ENCODE assay signal across 11 cellular contexts in genomic region chr2:207226671-207227061, GRCh38.
DNase-seq lines count a peak whose midpoint lies in the region; ATAC-seq, FAIRE-seq and TF ChIP-seq lines count a peak whose summit lies in the region.
"Had no signal": no experiment of that assay in that cellular context is flagged by ENCODE, and none has a peak within 500 bp of the region (broad histone marks: within the 10 kb centered on the region; RNA-seq: fewer than 3 reads in every experiment).

No MANE protein-coding gene starts in this region.

- FAIRE-seq in small intestine (lab: Jason Lieb, UNC) = no peak
- FAIRE-seq: H54 had no signal

- H3K9ac ChIP-seq in iPS-20b (ENCODE audit: low read depth, low read length) = peak overlapping the region; percentile 8; the same call in 1 of the 2 replicates

- H3K27ac ChIP-seq in RWPE2 (ENCODE audit: poor library complexity, severe bottlenecking) (peak overlapping the region; percentile 18), iPS-20b (ENCODE audit: low read length) (no peak overlapping the region), small intestine (ENCODE audit: low read depth in 1 of 2, low read length in 1 of 2) (no peak overlapping the region), esophagus squamous epithelium (peak overlapping the region in 2 of 4 donors; percentile 26 to 52)

- no peak for DNase-seq in RWPE2 (ENCODE audit: low spot score)
- DNase-seq in small intestine = peak; percentile 12
- DNase-seq in esophagus squamous epithelium (lab: John Stamatoyannopoulos, UW) = no peak
- DNase-seq in AG08395 (ENCODE audit: low spot score) = no peak
- DNase-seq in nucleus accumbens (lab: John Stamatoyannopoulos, UW) = no peak
- DNase-seq: activated CD8-positive, alpha-beta T cell treated with anti-CD3 and anti-CD28 coated beads for 36 hours; CD4-positive, alpha-beta memory T cell had no signal

- no peak for TF ChIP-seq CTCF in RWPE2 (IDR thresholded peaks at IDR 0.05; ENCODE audit: poor library complexity, severe bottlenecking)
- no peak for TF ChIP-seq CTCF in esophagus squamous epithelium (IDR thresholded peaks at IDR 0.05)

- peaks cover 19% of the 10 kb centered on the region for H3K4me1 ChIP-seq in RWPE2 (ENCODE audit: insufficient read depth, poor library complexity, severe bottlenecking)
- H3K4me1 ChIP-seq in iPS-20b (ENCODE audit: insufficient read depth, low read length) = peaks cover 39% of the 10 kb centered on the region
- peaks cover 0 to 4% of the 10 kb centered on the region in 2 donors for H3K4me1 ChIP-seq in small intestine (ENCODE audit: control insufficient read depth in 2 of 2, insufficient read depth in 1 of 2, low read depth in 1 of 2, low read length in 1 of 2)
- H3K4me1 ChIP-seq in esophagus squamous epithelium = peaks cover 0 to 26% (median 0%) of the 10 kb centered on the region in 3 donors

- ATAC-seq in GM18867 (IDR thresholded peaks at IDR 0.05; ENCODE audit: unreplicated experiment) (peak; percentile 48), RWPE2 (ENCODE audit: low read depth) (no peak), HG03378 (IDR thresholded peaks at IDR 0.05; ENCODE audit: unreplicated experiment) (no peak)
- ATAC-seq: activated CD8-positive, alpha-beta T cell treated with anti-CD3 and anti-CD28 coated beads for 36 hours had no signal

- H3K4me3 ChIP-seq in RWPE2 (ENCODE audit: severe bottlenecking) (no peak overlapping the region), iPS-20b (ENCODE audit: low read length) (peak overlapping the region; percentile 27; the same call in 1 of the 2 replicates), small intestine (ENCODE audit: low read depth in 1 of 2, low read length in 2 of 2) (no peak overlapping the region), esophagus squamous epithelium (peak overlapping the region in 1 of 4 donors; percentile 44)

- H3K36me3 ChIP-seq in RWPE2 (ENCODE audit: low read depth) (no peaks in the 10 kb centered on the region), iPS-20b (ENCODE audit: insufficient read depth, low read depth, low read length) (no peaks in the 10 kb centered on the region), small intestine (ENCODE audit: control insufficient read depth in 2 of 2, insufficient read depth in 2 of 2, low read length in 2 of 2) (no peaks in the 10 kb centered on the region), esophagus squamous epithelium (no peaks in the 10 kb centered on the region)

- no peaks in the 10 kb centered on the region for H3K9me3 ChIP-seq in RWPE2 (ENCODE audit: severe bottlenecking)
- no peaks in the 10 kb centered on the region for H3K9me3 ChIP-seq in iPS-20b (ENCODE audit: insufficient read depth, low read depth, low read length)
- no peaks in the 10 kb centered on the region for H3K9me3 ChIP-seq in small intestine (ENCODE audit: control insufficient read depth, low read depth)
- H3K9me3 ChIP-seq in esophagus squamous epithelium = no peaks in the 10 kb centered on the region

- no peak for TF ChIP-seq POLR2A in esophagus squamous epithelium (IDR thresholded peaks at IDR 0.05)

- intact Hi-C loops in esophagus squamous epithelium (cut with DNase I) = no loop called here

- WGBS in small intestine, 3 donors = 27 to 49% (median 38%) methylated on average over 4 of the region's 4 CpGs
- WGBS in esophagus squamous epithelium, 2 donors = 74 to 84% methylated on average over 3 to 4 of the region's 4 CpGs

- H3K27me3 ChIP-seq in RWPE2 (ENCODE audit: insufficient read depth, poor library complexity, severe bottlenecking) (no peaks in the 10 kb centered on the region), iPS-20b (ENCODE audit: insufficient read depth, low read length) (0 out of 2 replicates have a peak, but pooled peaks cover 4% of the 10 kb centered on the region), small intestine (ENCODE audit: control insufficient read depth in 2 of 2, insufficient read depth in 2 of 2, low read length in 2 of 2) (no peaks in the 10 kb centered on the region), esophagus squamous epithelium (no peaks in the 10 kb centered on the region)
